Comparison of ENCODE assay signal across 10 cellular contexts in the genomic region with DNA sequence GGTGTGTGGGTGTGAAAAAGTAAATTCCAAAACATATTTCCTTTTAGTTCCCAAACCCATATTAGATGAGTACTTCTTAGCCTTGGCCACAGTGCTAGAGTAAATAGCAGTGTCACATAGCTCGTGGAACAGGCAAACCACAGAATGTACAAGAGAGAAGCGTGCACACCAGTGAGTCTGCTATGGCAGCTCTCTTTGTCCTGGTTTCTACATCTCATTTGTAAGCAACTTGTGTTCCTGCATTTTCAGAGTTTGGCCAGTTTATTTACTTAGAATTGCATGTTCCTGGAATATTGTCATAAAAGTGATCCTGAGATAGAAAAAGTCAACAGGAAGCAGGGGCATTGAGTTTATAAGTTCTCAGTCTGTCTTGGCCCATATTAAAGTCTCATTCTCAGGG.
DNase-seq lines count a peak whose midpoint lies in the region; ATAC-seq, FAIRE-seq and TF ChIP-seq lines count a peak whose summit lies in the region.
"Had no signal": no experiment of that assay in that cellular context is flagged by ENCODE, and none has a peak within 500 bp of the region (broad histone marks: within the 10 kb centered on the region; RNA-seq: fewer than 3 reads in every experiment).

No MANE protein-coding gene starts in this region.

- POLR2A ChIA-PET in activated CD4-positive, alpha-beta T cell treated with anti-CD3 and anti-CD28 coated beads for 36 hours (lab: Charles Lee): interaction anchor here (0.5 kb wide), 1 partner anchor 26 kb away, joined by 8 read pairs; no protein-coding TSS in a partner anchor
- POLR2A ChIA-PET in activated CD4-positive, alpha-beta memory T cell treated with anti-CD3 and anti-CD28 coated beads, Interleukin-2, amount 10 ng/mL, durations not matched to agents 7 days and 5 days (lab: Charles Lee): interaction anchor here (0.6 to 5.5 kb wide), 6 partner anchors 20 to 1950 kb away, joined by 3 to 41 read pairs (median 4); no protein-coding TSS in a partner anchor
- POLR2A ChIA-PET in HepG2 (lab: Yijun Ruan, JAX): interaction anchor here (0.9 to 6.6 kb wide), 6 partner anchors 19 to 141 kb away, joined by 3 to 72 read pairs (median 4); partner anchors contain the start of gene DHRS3

- TF ChIP-seq CTCF in HepG2 (CRISPR knock-in tag; IDR thresholded peaks at IDR 0.05): no peak

- peak; percentile 50 for FAIRE-seq in HepG2 (lab: Jason Lieb, UNC)

- H3K4me3 ChIP-seq in HepG2 (replicated peaks in 1 of 3; ENCODE audit: insufficient read depth in 1 of 3, low read depth in 2 of 3, low read length in 3 of 3): no peak overlapping the region
- H3K4me3 ChIP-seq: GM23338 had no signal

- no peaks in the 10 kb centered on the region for H4K20me1 ChIP-seq in HepG2 (ENCODE audit: insufficient read depth, low read length)

- TF ChIP-seq POLR2A in HepG2 (IDR thresholded peaks at IDR 0.05; ENCODE audit: insufficient read depth in 1 of 2, low read depth in 2 of 2, low read length in 2 of 2) (no peak), GM18505 (IDR thresholded peaks at IDR 0.05; ENCODE audit: borderline replicate concordance, extremely low read depth, insufficient read depth, insufficient read length) (no peak)

- intact Hi-C loops in activated CD4-positive, alpha-beta T cell treated with anti-CD3 and anti-CD28 coated beads for 36 hours (cut with DNase I, micrococcal nuclease): no loop called here
- intact Hi-C loops in HepG2 (cut with micrococcal nuclease; ENCODE audit: unreplicated experiment): loop anchor here (5.0 kb wide), 2 partner anchors 69 to 141 kb away; partner anchors contain the start of gene DHRS3

- H3K4me3 Mint-ChIP-seq in activated CD4-positive, alpha-beta T cell treated with anti-CD3 and anti-CD28 coated beads for 36 hours: no peak overlapping the region
- no peak overlapping the region for H3K4me3 Mint-ChIP-seq in activated CD4-positive, alpha-beta memory T cell treated with anti-CD3 and anti-CD28 coated beads, Interleukin-2, amount 10 ng/mL, durations not matched to agents 7 days and 5 days
- H3K4me3 Mint-ChIP-seq in stimulated activated naive CD8-positive, alpha-beta T cell treated with anti-CD3 and anti-CD28 coated beads, Interleukin-15, amount 100 ng/mL, for 72 hours: peak overlapping the region; percentile 5 to 16
- H3K4me3 Mint-ChIP-seq: GM23338 had no signal

- TF ChIP-seq EP300 in HepG2 (IDR thresholded peaks at IDR 0.05; ENCODE audit: low read depth in 2 of 2, low read length in 2 of 2) (no peak; a peak in 1 of 4 replicates), HepG2 (CRISPR knock-in tag; IDR thresholded peaks at IDR 0.05; ENCODE audit: borderline replicate concordance) (no peak)

- no peak overlapping the region for H3K27ac ChIP-seq in HepG2 (ENCODE audit: extremely low read length, insufficient read depth, low read length)

- no peak overlapping the region for H2AFZ ChIP-seq in HepG2 (ENCODE audit: low read length)
- H2AFZ ChIP-seq: GM23338 had no signal

- no peak overlapping the region for H3K9ac ChIP-seq in HepG2 (ENCODE audit: insufficient read depth, low read depth, low read length)

- no peaks in the 10 kb centered on the region for H3K79me2 ChIP-seq in HepG2 (ENCODE audit: insufficient read depth, low read length)

- H3K27me3 Mint-ChIP-seq in activated CD4-positive, alpha-beta T cell treated with anti-CD3 and anti-CD28 coated beads for 36 hours: no peaks in the 10 kb centered on the region
- H3K27me3 Mint-ChIP-seq in activated CD4-positive, alpha-beta memory T cell treated with anti-CD3 and anti-CD28 coated beads, Interleukin-2, amount 10 ng/mL, durations not matched to agents 7 days and 5 days: no peaks in the 10 kb centered on the region
- H3K27me3 Mint-ChIP-seq in stimulated activated naive CD8-positive, alpha-beta T cell treated with anti-CD3 and anti-CD28 coated beads, Interleukin-15, amount 100 ng/mL, for 72 hours: no peaks in the 10 kb centered on the region

- H3K4me2 ChIP-seq in HepG2 (ENCODE audit: low read depth, low read length): no peak overlapping the region
- H3K4me2 ChIP-seq: GM23338 had no signal

- peaks cover 99% of the 10 kb centered on the region for H3K4me1 Mint-ChIP-seq in activated CD4-positive, alpha-beta T cell treated with anti-CD3 and anti-CD28 coated beads for 36 hours
- peaks cover 93% of the 10 kb centered on the region for H3K4me1 Mint-ChIP-seq in activated CD4-positive, alpha-beta memory T cell treated with anti-CD3 and anti-CD28 coated beads, Interleukin-2, amount 10 ng/mL, durations not matched to agents 7 days and 5 days
- H3K4me1 Mint-ChIP-seq in stimulated activated naive CD8-positive, alpha-beta T cell treated with anti-CD3 and anti-CD28 coated beads, Interleukin-15, amount 100 ng/mL, for 72 hours: peaks cover 100% of the 10 kb centered on the region

- peak overlapping the region; percentile 56 for H3K27ac Mint-ChIP-seq in activated CD4-positive, alpha-beta T cell treated with anti-CD3 and anti-CD28 coated beads for 36 hours
- peak overlapping the region; percentile 69 for H3K27ac Mint-ChIP-seq in activated CD4-positive, alpha-beta memory T cell treated with anti-CD3 and anti-CD28 coated beads, Interleukin-2, amount 10 ng/mL, durations not matched to agents 7 days and 5 days
- H3K27ac Mint-ChIP-seq in stimulated activated naive CD8-positive, alpha-beta T cell treated with anti-CD3 and anti-CD28 coated beads, Interleukin-15, amount 100 ng/mL, for 72 hours: no peak overlapping the region
- H3K27ac Mint-ChIP-seq: GM23338 had no signal

- in situ Hi-C loops in HepG2 (cut with HindIII; ENCODE audit: extremely low pct_ligation_motif_present, low pct_unique_long_range_greater_than_20kb): loop anchor here (5.0 kb wide), 1 partner anchor 51 kb away; no protein-coding TSS in a partner anchor

- no peaks in the 10 kb centered on the region for H3K27me3 ChIP-seq in HepG2 (ENCODE audit: control insufficient read depth in 1 of 2, insufficient read depth in 2 of 2, low read length in 2 of 2)

- no peaks in the 10 kb centered on the region; a peak in 1 of 5 replicates for H3K36me3 ChIP-seq in HepG2 (replicated peaks in 1 of 2; ENCODE audit: control insufficient read depth in 1 of 2, insufficient read depth in 2 of 2, low read length in 2 of 2)

- 48% methylated on average over 2 of the region's 2 CpGs for WGBS in HepG2 (ENCODE audit: low lambda C conversion rate)

- no TSS peak for BruUV-seq in HepG2 (replicated peaks; lab: Mats Ljungman, UMichigan)

- no peaks in the 10 kb centered on the region for H3K9me3 Mint-ChIP-seq in activated CD4-positive, alpha-beta T cell treated with anti-CD3 and anti-CD28 coated beads for 36 hours (ENCODE audit: low read depth)
- H3K9me3 Mint-ChIP-seq in activated CD4-positive, alpha-beta memory T cell treated with anti-CD3 and anti-CD28 coated beads, Interleukin-2, amount 10 ng/mL, durations not matched to agents 7 days and 5 days: no peaks in the 10 kb centered on the region
- no peaks in the 10 kb centered on the region for H3K9me3 Mint-ChIP-seq in stimulated activated naive CD8-positive, alpha-beta T cell treated with anti-CD3 and anti-CD28 coated beads, Interleukin-15, amount 100 ng/mL, for 72 hours

- H3K9me3 ChIP-seq in HepG2 (ENCODE audit: low read length): peaks cover 9% of the 10 kb centered on the region; the same call in 1 of the 2 replicates

- ATAC-seq in activated CD4-positive, alpha-beta T cell treated with anti-CD3 and anti-CD28 coated beads for 36 hours: no peak
- ATAC-seq in HepG2 (no peak), GM18505 (IDR thresholded peaks at IDR 0.05; ENCODE audit: unreplicated experiment) (no peak), HG02970 (IDR thresholded peaks at IDR 0.05; ENCODE audit: low FRiP score, unreplicated experiment) (no peak)
- no peak for ATAC-seq in stimulated activated naive CD8-positive, alpha-beta T cell treated with anti-CD3 and anti-CD28 coated beads, Interleukin-15, amount 100 ng/mL, for 72 hours
- ATAC-seq: GM23338 had no signal

- no peak for TF ChIP-seq RAD21 in HepG2 (CRISPR knock-in tag; IDR thresholded peaks at IDR 0.05)

- peaks cover 69% of the 10 kb centered on the region for H3K4me1 ChIP-seq in HepG2 (ENCODE audit: insufficient read depth, low read length)

- peak; percentile 25 for DNase-seq in activated CD4-positive, alpha-beta T cell treated with anti-CD3 and anti-CD28 coated beads for 36 hours
- DNase-seq in activated CD4-positive, alpha-beta T cell treated with anti-CD3 and anti-CD28 coated beads, Interleukin-2, amount 50 U/mL, for 4 hours: no peak
- DNase-seq in activated CD4-positive, alpha-beta memory T cell treated with anti-CD3 and anti-CD28 coated beads, Interleukin-2, amount 10 ng/mL, durations not matched to agents 7 days and 5 days: no peak
- DNase-seq in HepG2 (ENCODE audit: low spot score) (peak; percentile 55), putamen (ENCODE audit: low spot score) (no peak)
- no peak for DNase-seq in stimulated activated naive CD8-positive, alpha-beta T cell treated with anti-CD3 and anti-CD28 coated beads, Interleukin-15, amount 100 ng/mL, for 72 hours
- DNase-seq: NCI-H2227 treated with DMSO at 0.1 percent for 48 hours had no signal

- peaks cover 40% of the 10 kb centered on the region for H3K36me3 Mint-ChIP-seq in activated CD4-positive, alpha-beta T cell treated with anti-CD3 and anti-CD28 coated beads for 36 hours (ENCODE audit: low read depth)
- H3K36me3 Mint-ChIP-seq in activated CD4-positive, alpha-beta memory T cell treated with anti-CD3 and anti-CD28 coated beads, Interleukin-2, amount 10 ng/mL, durations not matched to agents 7 days and 5 days (ENCODE audit: low read depth): peaks cover 24% of the 10 kb centered on the region

- CTCF ChIA-PET in activated CD4-positive, alpha-beta T cell treated with anti-CD3 and anti-CD28 coated beads for 36 hours (lab: Charles Lee): interaction anchor here (0.9 to 1.2 kb wide), 4 partner anchors 26 to 44 kb away, joined by 3 to 4 read pairs (median 4); no protein-coding TSS in a partner anchor
- CTCF ChIA-PET in activated CD4-positive, alpha-beta memory T cell treated with anti-CD3 and anti-CD28 coated beads, Interleukin-2, amount 10 ng/mL, durations not matched to agents 7 days and 5 days (lab: Charles Lee): interaction anchor here (0.6 to 0.7 kb wide), 2 partner anchors 34 to 148 kb away, joined by 3 to 4 read pairs; no protein-coding TSS in a partner anchor
- CTCF ChIA-PET in HepG2 (lab: Yijun Ruan, JAX; ENCODE audit: low intra/inter-chr PET ratio, low total read pairs): no interaction called here

Comparison
In these comparisons a context has a peak if more than half of its experiments do, and no peak if none do; other contexts are left out.
1. DNase-seq: peak in activated CD4-positive, alpha-beta T cell treated with anti-CD3 and anti-CD28 coated beads for 36 hours (single experiment) and HepG2 (single experiment); none in activated CD4-positive, alpha-beta T cell treated with anti-CD3 and anti-CD28 coated beads, Interleukin-2, amount 50 U/mL, for 4 hours (0 of 2), activated CD4-positive, alpha-beta memory T cell treated with anti-CD3 and anti-CD28 coated beads, Interleukin-2, amount 10 ng/mL, durations not matched to agents 7 days and 5 days (single experiment), stimulated activated naive CD8-positive, alpha-beta T cell treated with anti-CD3 and anti-CD28 coated beads, Interleukin-15, amount 100 ng/mL, for 72 hours (0 of 2) and putamen (single experiment).
2. H3K27ac Mint-ChIP-seq: peak in activated CD4-positive, alpha-beta T cell treated with anti-CD3 and anti-CD28 coated beads for 36 hours (single experiment) and activated CD4-positive, alpha-beta memory T cell treated with anti-CD3 and anti-CD28 coated beads, Interleukin-2, amount 10 ng/mL, durations not matched to agents 7 days and 5 days (single experiment); none in stimulated activated naive CD8-positive, alpha-beta T cell treated with anti-CD3 and anti-CD28 coated beads, Interleukin-15, amount 100 ng/mL, for 72 hours (0 of 2).
3. H3K4me3 Mint-ChIP-seq: peak in stimulated activated naive CD8-positive, alpha-beta T cell treated with anti-CD3 and anti-CD28 coated beads, Interleukin-15, amount 100 ng/mL, for 72 hours (2 of 2); none in activated CD4-positive, alpha-beta T cell treated with anti-CD3 and anti-CD28 coated beads for 36 hours (single experiment) and activated CD4-positive, alpha-beta memory T cell treated with anti-CD3 and anti-CD28 coated beads, Interleukin-2, amount 10 ng/mL, durations not matched to agents 7 days and 5 days (single experiment).